Comparison of ENCODE assay signal across 20 cellular contexts in genomic region chr5:107242411-107242810, GRCh38.
"Had no signal": no experiment of that assay in that cellular context is flagged by ENCODE, and none has a peak within 500 bp of the region (broad histone marks: within the 10 kb centered on the region; RNA-seq: fewer than 3 reads in every experiment).

No MANE protein-coding gene starts in this region.

- H3K36me3 ChIP-seq: transverse colon, uterus had no signal

- H3K27ac ChIP-seq: transverse colon, uterus had no signal

- ATAC-seq: activated CD4-positive, alpha-beta T cell treated with anti-CD3 and anti-CD28 coated beads for 36 hours; activated T-cell treated with anti-CD3 and anti-CD28 coated beads, Interleukin-2, amount 50 U/mL, for 4 hours; stimulated activated naive B cell treated with anti-CD40 and anti-IgM and Interleukin-4, amounts not matched to agents 10 μg/mL and 1 μg/mL and 100 μg/mL, for 72 hours had no signal

- H3K4me3 ChIP-seq: transverse colon, uterus had no signal

- DNase-seq: activated B cell treated with CpG ODN at 0.5 μM for 24 hours; activated CD4-positive, alpha-beta T cell treated with anti-CD3 and anti-CD28 coated beads for 36 hours; activated CD4-positive, alpha-beta T cell treated with anti-CD3 and anti-CD28 coated beads, Interleukin-2, amount 50 U/mL, for 48 hours; activated CD8-positive, alpha-beta memory T cell treated with anti-CD3 and anti-CD28 coated beads, Interleukin-2, amount 50 U/mL, for 48 hours; activated naive CD4-positive, alpha-beta T cell treated with Interleukin-2 at 50 U/mL for 16 hours; activated naive CD8-positive, alpha-beta T cell treated with anti-CD3 and anti-CD28 coated beads for 36 hours; activated T-cell treated with anti-CD3 and anti-CD28 coated beads, Interleukin-2, amount 50 U/mL, for 4 hours; cerebellar nuclear complex; cortex of kidney; endodermal cell; foreskin fibroblast; left ventricle myocardium superior; occipital lobe; posterior cingulate gyrus; stimulated activated CD4-positive, alpha-beta T cell treated with anti-CD3 and anti-CD28 coated beads, Interleukin-2, amount 100 ng/mL, for 48 hours; stimulated activated CD8-positive, alpha-beta memory T cell treated with anti-CD3 and anti-CD28 coated beads, Interleukin-4, amount 100 ng/mL, for 48 hours; stimulated activated naive B cell treated with anti-CD40 and anti-IgM and Interleukin-4, amounts not matched to agents 10 μg/mL and 1 μg/mL and 100 μg/mL, for 72 hours; T1000; transverse colon; uterus had no signal

- H3K9me3 ChIP-seq: transverse colon, uterus had no signal

- H3K4me1 ChIP-seq: transverse colon, uterus had no signal

- H3K27me3 ChIP-seq: transverse colon, uterus had no signal
